In the genomic region with DNA sequence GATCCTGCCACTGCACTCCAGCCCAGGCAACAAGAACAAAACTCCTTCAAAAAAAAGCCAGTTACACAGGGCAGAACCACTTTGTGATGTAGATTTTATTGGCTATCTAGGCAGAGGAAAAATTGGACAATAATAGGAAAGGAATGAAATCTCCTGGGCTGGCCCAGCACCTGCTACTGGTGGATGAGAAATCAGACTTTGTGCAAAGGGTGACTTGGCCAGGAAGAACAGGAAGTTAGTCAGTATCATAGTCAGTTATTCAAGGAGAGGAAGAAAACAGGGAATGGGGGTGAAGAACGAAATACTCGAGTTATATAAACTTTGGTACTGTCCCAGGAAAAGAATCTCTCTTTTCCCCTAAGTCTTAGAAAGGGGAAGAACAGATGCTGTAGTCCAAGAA, we compare ENCODE assay signal across 28 cellular contexts. TPM values are rescaled to one million over a fixed set of nuclear protein-coding genes. Genes with fewer than 3 reads are reported as not detected.
DNase-seq lines count a peak whose midpoint lies in the region; ATAC-seq and TF ChIP-seq lines count a peak whose summit lies in the region.
"Had no signal": no experiment of that assay in that cellular context is flagged by ENCODE, and none has a peak within 500 bp of the region (broad histone marks: within the 10 kb centered on the region; RNA-seq: fewer than 3 reads in every experiment).

No MANE protein-coding gene starts in this region.

- peaks cover 11% of the 10 kb centered on the region for H3F3A ChIP-seq in SK-N-SH (replicated peaks; ENCODE audit: insufficient read depth)

- no peak for TF ChIP-seq RAD21 in SK-N-SH (IDR thresholded peaks at IDR 0.05; ENCODE audit: low read length)

- no peak overlapping the region for H3K9ac ChIP-seq in SK-N-SH

- H3K79me2 ChIP-seq in SK-N-SH (ENCODE audit: insufficient read depth): peaks cover 10% of the 10 kb centered on the region; the same call in 1 of the 2 replicates
- H3K79me2 ChIP-seq: hepatocyte had no signal

- no peak; a peak in 1 of 4 replicates for TF ChIP-seq EP300 in SK-N-SH (IDR thresholded peaks at IDR 0.05; ENCODE audit: borderline replicate concordance in 1 of 2, low read depth in 1 of 2, low read length in 1 of 2)

- H3K4me3 ChIP-seq in AG09309 (ENCODE audit: control insufficient read depth, low read depth, low read length) (no peak overlapping the region), SK-N-SH (ENCODE audit: low read depth in 2 of 2, low read length in 1 of 2) (0 out of 4 replicates have a peak overlapping the region, but pooled peaks of 1 of the 2 experiments have one; percentile 17), fibroblast of the aortic adventitia (ENCODE audit: low read depth, low read length) (no peak overlapping the region), left ventricle myocardium inferior (no peak overlapping the region)
- H3K4me3 ChIP-seq: ascending aorta, dorsolateral prefrontal cortex, hepatocyte, ovary, Peyer's patch, spleen, uterus had no signal

- no peak for ATAC-seq in GM21619 (IDR thresholded peaks at IDR 0.05; ENCODE audit: unreplicated experiment)
- no peak for ATAC-seq in HG03097 (IDR thresholded peaks at IDR 0.05; ENCODE audit: low FRiP score, unreplicated experiment)
- ATAC-seq: activated T-cell treated with anti-CD3 and anti-CD28 coated beads, Interleukin-2, amount 50 U/mL, for 72 hours; natural killer cell treated with Interleukin-12 subunit alpha and Interleukin-12 subunit beta and Interleukin-15 and Interleukin-18, amount 100 ng/mL, for 72 hours; stimulated activated naive B cell treated with anti-CD40 and anti-IgM and Interleukin-4, amounts not matched to agents 10 μg/mL and 1 μg/mL and 100 μg/mL, for 72 hours had no signal

- TF ChIP-seq CTCF in AG09309 (IDR thresholded peaks at IDR 0.05; ENCODE audit: control insufficient read depth, insufficient read depth, low read depth, low read length, missing control alignments) (no peak), SK-N-SH (IDR thresholded peaks at IDR 0.05) (no peak), fibroblast of the aortic adventitia (IDR thresholded peaks at IDR 0.05; ENCODE audit: insufficient read depth, low read length) (no peak), left ventricle myocardium inferior (IDR thresholded peaks at IDR 0.05; ENCODE audit: borderline replicate concordance) (no peak)

- CTCF ChIA-PET in SK-N-SH (lab: Yijun Ruan, JAX): interaction anchor here (0.6 to 2.1 kb wide), 3 partner anchors 11 to 1726 kb away, joined by 3 to 5 read pairs (median 3); partner anchors contain the start of genes ARL2 and SPTBN2

- POLR2A ChIA-PET in SK-N-SH (lab: Yijun Ruan, JAX): no interaction called here

- H3K27me3 ChIP-seq in SK-N-SH (ENCODE audit: insufficient read depth) (no peaks in the 10 kb centered on the region), left ventricle myocardium inferior (ENCODE audit: low read depth) (no peaks in the 10 kb centered on the region)
- H3K27me3 ChIP-seq: ascending aorta, dorsolateral prefrontal cortex, hepatocyte, ovary, Peyer's patch, spleen, uterus had no signal

- WGBS in SK-N-SH (ENCODE audit: low lambda C conversion rate): 26% methylated on average over 2 of the region's 2 CpGs

- H4K20me1 ChIP-seq in SK-N-SH (ENCODE audit: insufficient read depth): no peaks in the 10 kb centered on the region

- H3K9me2 ChIP-seq in SK-N-SH: no peaks in the 10 kb centered on the region

- H3K27ac ChIP-seq in SK-N-SH (ENCODE audit: low read depth in 2 of 2, low read length in 1 of 2): peak overlapping the region in 1 of 2 experiments; percentile 54; a peak in 2 of 4 replicates
- no peak overlapping the region for H3K27ac ChIP-seq in left ventricle myocardium inferior (replicated peaks)
- H3K27ac ChIP-seq: ascending aorta, C4-2B, dorsolateral prefrontal cortex, hepatocyte, ovary, Peyer's patch, spleen, uterus had no signal

- no peaks in the 10 kb centered on the region for H3K9me3 ChIP-seq in SK-N-SH
- no peaks in the 10 kb centered on the region for H3K9me3 ChIP-seq in left ventricle myocardium inferior (replicated peaks)
- H3K9me3 ChIP-seq: ascending aorta, ovary, Peyer's patch, uterus had no signal

- no peaks in the 10 kb centered on the region for H3K36me3 ChIP-seq in SK-N-SH (replicated peaks in 1 of 2; ENCODE audit: control insufficient read depth in 1 of 2, insufficient read depth in 2 of 2, low read length in 1 of 2)
- no peaks in the 10 kb centered on the region for H3K36me3 ChIP-seq in left ventricle myocardium inferior
- H3K36me3 ChIP-seq: ascending aorta, ovary, Peyer's patch, spleen, uterus had no signal

- intact Hi-C loops in left ventricle myocardium inferior (cut with micrococcal nuclease): no loop called here

- H3K4me2 ChIP-seq in SK-N-SH: peak overlapping the region; percentile 61
- H3K4me2 ChIP-seq: hepatocyte had no signal

- peaks cover 3 to 16% of the 10 kb centered on the region in 2 experiments; a peak in 3 of 4 replicates for H3K4me1 ChIP-seq in SK-N-SH (ENCODE audit: control insufficient read depth in 1 of 2, insufficient read depth in 2 of 2, low read depth in 1 of 2, low read length in 1 of 2)
- H3K4me1 ChIP-seq in left ventricle myocardium inferior: peaks cover 16% of the 10 kb centered on the region
- H3K4me1 ChIP-seq: uterus had no signal

- DNase-seq in AG09309 (ENCODE audit: low read depth) (peak; percentile 4), HS-5 (ENCODE audit: low read depth) (peak; percentile 50), SK-N-SH (no peak), fibroblast of the aortic adventitia (ENCODE audit: low read depth) (peak; percentile 52), left ventricle myocardium inferior (no peak), GOT3 (lab: John Stamatoyannopoulos, UW) (no peak)
- DNase-seq: activated CD4-positive, alpha-beta T cell treated with anti-CD3 and anti-CD28 coated beads for 4 hours; activated naive CD4-positive, alpha-beta T cell treated with Interleukin-2 at 50 U/mL for 16 hours; activated T-cell treated with anti-CD3 and anti-CD28 coated beads, Interleukin-2, amount 50 U/mL, for 72 hours; dorsolateral prefrontal cortex; foreskin melanocyte; KBM-7; NCI-H510A treated with DMSO at 0.1 percent for 48 hours; NK-92 treated with Interleukin-12 subunit alpha and Interleukin-12 subunit beta, amount 100 ng/mL, for 24 hours; ovary; Peyer's patch; retina; spleen; stimulated activated CD4-positive, alpha-beta T cell treated with anti-CD3 and anti-CD28 coated beads, Interleukin-4, amount 100 ng/mL, for 1 hour; stimulated activated naive B cell treated with anti-CD40 and anti-IgM and Interleukin-4, amounts not matched to agents 10 μg/mL and 1 μg/mL and 100 μg/mL, for 72 hours; T-helper 2 cell; uterus had no signal

- peak overlapping the region; percentile 48; the same call in 1 of the 2 replicates for H2AFZ ChIP-seq in SK-N-SH (ENCODE audit: low read depth)
- H2AFZ ChIP-seq: hepatocyte had no signal

TF ChIP-seq in SK-N-SH, 30 proteins besides CTCF, POLR2A, EP300 and RAD21:
- no peak for TF ChIP-seq NFIC (IDR thresholded peaks at IDR 0.05; ENCODE audit: borderline replicate concordance)
- TF ChIP-seq TCF12 (IDR thresholded peaks at IDR 0.05): peak; percentile 47
- TF ChIP-seq FOSL2 (IDR thresholded peaks at IDR 0.05; ENCODE audit: borderline replicate concordance, low read depth): peak; percentile 31; the same call in 1 of the 2 replicates
- no peak for TF ChIP-seq MAX (IDR thresholded peaks at IDR 0.05; ENCODE audit: low read depth)

RNA-seq across cellular contexts. Expression of gene SPTBN2, which starts 11.0 kb away (rescaled TPM):
- 16.2 and 19.7 TPM in 2 replicates for polyA plus RNA-seq in SK-N-SH (2012; rRNA removed)
- 8.6 and 11.2 TPM in 2 replicates for polyA plus RNA-seq in SK-N-SH (2012; cell fraction: cytosol; rRNA removed)
- polyA plus RNA-seq in SK-N-SH (2012; cell fraction: nucleus; rRNA removed): 76.3 and 105 TPM in 2 replicates
- 0.27 and 4.9 TPM in 2 replicates for total RNA-seq in fibroblast of the aortic adventitia (ENCODE audit: low replicate concordance)
- 0.77 TPM for total RNA-seq in left ventricle myocardium inferior

Comparison
In these comparisons a context has a peak if more than half of its experiments do, and no peak if none do; other contexts are left out.
1. DNase-seq: peak in AG09309 (single experiment), HS-5 (single experiment) and fibroblast of the aortic adventitia (single experiment); none in SK-N-SH (single experiment), left ventricle myocardium inferior (single experiment) and GOT3 (single experiment).